8 cellular contexts compared by ENCODE assay signal in the genomic region with DNA sequence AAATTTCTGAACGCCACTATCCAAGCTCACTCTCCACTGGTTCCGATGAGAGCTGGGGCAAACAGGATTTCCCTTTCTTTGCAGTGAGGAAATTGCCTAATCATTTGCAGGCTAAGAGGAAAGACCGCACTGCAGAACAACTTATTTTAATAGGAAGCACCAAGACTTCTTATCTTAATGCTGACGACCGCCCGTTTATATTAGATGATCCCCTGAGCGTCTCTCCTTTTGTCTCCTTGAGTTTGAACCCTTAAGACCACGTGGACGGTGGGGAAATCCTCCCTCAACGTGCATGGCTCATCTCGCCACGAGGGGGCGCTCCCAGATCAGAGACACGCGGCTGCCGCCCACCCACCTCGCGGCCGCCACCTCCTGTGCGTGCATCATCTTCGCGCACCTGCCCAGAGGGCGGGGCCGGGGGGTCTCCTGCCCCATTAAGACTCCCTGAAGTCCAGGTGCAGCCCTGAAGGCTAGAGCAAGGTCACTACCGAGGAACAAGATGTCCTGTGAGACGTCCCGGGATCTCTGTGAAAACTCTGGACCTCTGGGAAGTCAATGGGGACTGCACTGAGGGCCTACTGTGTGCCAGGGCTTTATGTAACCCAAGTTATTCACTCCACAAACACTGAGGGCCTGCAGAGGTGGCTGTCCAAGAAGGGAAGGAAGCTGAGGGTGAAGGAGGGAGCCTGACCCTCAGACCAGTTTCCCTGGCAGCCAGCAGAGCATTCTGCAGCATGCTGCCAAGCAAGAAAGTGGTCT. TPM values are rescaled to one million over a fixed set of nuclear protein-coding genes. Genes with fewer than 3 reads are reported as not detected.
A peak's percentile ranks its signal among the peaks of the same experiment; 100 is the strongest.
DNase-seq lines count a peak whose midpoint lies in the region; ATAC-seq and TF ChIP-seq lines count a peak whose summit lies in the region.

No MANE protein-coding gene starts in this region.

- peak; percentile 87 for TF ChIP-seq CTCF in WI38 (IDR thresholded peaks at IDR 0.05; ENCODE audit: low read depth, low read length)
- peak; percentile 72 to 91 (median 84) for TF ChIP-seq CTCF in breast epithelium (IDR thresholded peaks at IDR 0.05)

- H3K4me3 ChIP-seq in WI38 (ENCODE audit: low read depth, low read length): no peak overlapping the region
- peak overlapping the region in 2 of 3 donors; percentile 19 to 37 for H3K4me3 ChIP-seq in breast epithelium

- TF ChIP-seq POLR2A in breast epithelium (IDR thresholded peaks at IDR 0.05): no peak

- DNase-seq in AG08396 (ENCODE audit: low spot score) (peak; percentile 79), NCI-H2029 treated with DMSO at 0.1 percent for 48 hours (lab: John Stamatoyannopoulos, UW) (peak; percentile 4), breast epithelium (ENCODE audit: low spot score in 2 of 2) (peak in 1 of 2 donors; percentile 34), inferior parietal cortex (ENCODE audit: extremely low spot score) (peak; percentile 83), GOT3 (lab: John Stamatoyannopoulos, UW) (no peak)
- DNase-seq in stimulated activated CD4-positive, alpha-beta T cell treated with anti-CD3 and anti-CD28 coated beads, Interleukin-12 subunit alpha, Interleukin-12 subunit beta, amount 100 ng/mL, for 48 hours (ENCODE audit: low read depth in 2 of 3, low spot score in 1 of 3): peak; percentile 78 to 83 (median 79)

- no peak overlapping the region for H3K27ac ChIP-seq in breast epithelium

- H3K36me3 ChIP-seq in breast epithelium: no peaks in the 10 kb centered on the region

- H3K9me3 ChIP-seq in breast epithelium: no peaks in the 10 kb centered on the region

- H3K4me1 ChIP-seq in breast epithelium: no peaks in the 10 kb centered on the region

- intact Hi-C loops in breast epithelium (cut with DNase I; ENCODE audit: low total_unique reads): no loop called here

- no peaks in the 10 kb centered on the region for H3K27me3 ChIP-seq in breast epithelium

- ATAC-seq in GM21381 (IDR thresholded peaks at IDR 0.05; ENCODE audit: unreplicated experiment): peak; percentile 61

RNA-seq across cellular contexts. Expression of gene PDYN, which starts 28.2 kb away (rescaled TPM):
- total RNA-seq in breast epithelium: not detected
